In genomic region chr20:9615766-9616454, GRCh38 we compare ENCODE assay signal across 11 cellular contexts.
DNase-seq lines count a peak whose midpoint lies in the region; ATAC-seq, FAIRE-seq and TF ChIP-seq lines count a peak whose summit lies in the region.
"Had no signal": no experiment of that assay in that cellular context is flagged by ENCODE, and none has a peak within 500 bp of the region (broad histone marks: within the 10 kb centered on the region; RNA-seq: fewer than 3 reads in every experiment).

No MANE protein-coding gene starts in this region.

- TF ChIP-seq CTCF in HepG2 (CRISPR knock-in tag; IDR thresholded peaks at IDR 0.05): no peak

- no peak for TF ChIP-seq EP300 in HepG2 (IDR thresholded peaks at IDR 0.05; ENCODE audit: low read depth in 2 of 2, low read length in 2 of 2)
- TF ChIP-seq EP300 in HepG2 (CRISPR knock-in tag; IDR thresholded peaks at IDR 0.05; ENCODE audit: borderline replicate concordance): no peak

- intact Hi-C loops in HepG2 (cut with micrococcal nuclease; ENCODE audit: unreplicated experiment): loop anchor here (2.0 to 5.0 kb wide), 3 partner anchors 363 to 811 kb away; no protein-coding TSS in a partner anchor

- no peaks in the 10 kb centered on the region for H3K4me1 ChIP-seq in HepG2 (ENCODE audit: insufficient read depth, low read length)
- no peaks in the 10 kb centered on the region for H3K4me1 ChIP-seq in HAP-1

- BruUV-seq in HepG2 (replicated peaks; lab: Mats Ljungman, UMichigan): no TSS peak

- H3K4me3 ChIP-seq in HepG2 (replicated peaks in 1 of 3; ENCODE audit: insufficient read depth in 1 of 3, low read depth in 2 of 3, low read length in 3 of 3) (no peak overlapping the region), HAP-1 (no peak overlapping the region)
- H3K4me3 ChIP-seq: left lung had no signal

- H3K27me3 ChIP-seq in HepG2 (ENCODE audit: control insufficient read depth in 1 of 2, insufficient read depth in 2 of 2, low read length in 2 of 2) (no peaks in the 10 kb centered on the region), HAP-1 (ENCODE audit: low read depth) (no peaks in the 10 kb centered on the region)

- 3% methylated on average over 6 of the region's 8 CpGs for WGBS in HepG2 (ENCODE audit: low lambda C conversion rate)

- ATAC-seq in GM18520 (IDR thresholded peaks at IDR 0.05; ENCODE audit: unreplicated experiment): peak; percentile 92
- ATAC-seq in GM21723 (IDR thresholded peaks at IDR 0.05; ENCODE audit: unreplicated experiment): peak; percentile 98
- peak; percentile 99 for ATAC-seq in HG03432 (IDR thresholded peaks at IDR 0.05; ENCODE audit: unreplicated experiment)
- ATAC-seq in HepG2: no peak

- in situ Hi-C loops in HepG2 (cut with HindIII; ENCODE audit: extremely low pct_ligation_motif_present, low pct_unique_long_range_greater_than_20kb): loop anchor here (5.0 to 10.0 kb wide), 3 partner anchors 296 to 1929 kb away; no protein-coding TSS in a partner anchor
- in situ Hi-C loops in HAP-1 (cut with MboI; ENCODE audit: low sequenced_read_pairs): loop anchor here (25.0 kb wide), 2 partner anchors 296 to 471 kb away; no protein-coding TSS in a partner anchor

- H3K4me2 ChIP-seq in HepG2 (ENCODE audit: low read depth, low read length): no peak overlapping the region

- H3K9me3 ChIP-seq in HepG2 (ENCODE audit: low read length) (no peaks in the 10 kb centered on the region), HAP-1 (no peaks in the 10 kb centered on the region)
- H3K9me3 ChIP-seq: left lung had no signal

- H3K36me3 ChIP-seq in HepG2 (replicated peaks in 1 of 2; ENCODE audit: control insufficient read depth in 1 of 2, insufficient read depth in 2 of 2, low read length in 2 of 2) (no peaks in the 10 kb centered on the region), HAP-1 (replicated peaks) (no peaks in the 10 kb centered on the region)
- H3K36me3 ChIP-seq: left lung had no signal

- no peak for TF ChIP-seq POLR2A in HepG2 (IDR thresholded peaks at IDR 0.05; ENCODE audit: insufficient read depth in 1 of 2, low read depth in 2 of 2, low read length in 2 of 2)

- no peaks in the 10 kb centered on the region for H4K20me1 ChIP-seq in HepG2 (ENCODE audit: insufficient read depth, low read length)

- H3K27ac ChIP-seq in HepG2 (ENCODE audit: extremely low read length, insufficient read depth, low read length): no peak overlapping the region
- H3K27ac ChIP-seq: left lung had no signal

- CTCF ChIA-PET in HepG2 (lab: Yijun Ruan, JAX; ENCODE audit: low intra/inter-chr PET ratio, low total read pairs): interaction anchor here (2.5 kb wide), 1 partner anchor 296 kb away, joined by 48 read pairs; no protein-coding TSS in a partner anchor

- POLR2A ChIA-PET in HepG2 (lab: Yijun Ruan, JAX): no interaction called here

- TF ChIP-seq RAD21 in HepG2 (CRISPR knock-in tag; IDR thresholded peaks at IDR 0.05): no peak

- H3K9ac ChIP-seq in HepG2 (ENCODE audit: insufficient read depth, low read depth, low read length): no peak overlapping the region

- H2AFZ ChIP-seq in HepG2 (ENCODE audit: low read length): no peak overlapping the region

- DNase-seq in cerebellar cortex (ENCODE audit: low spot score) (peak; percentile 21), HepG2 (ENCODE audit: low spot score) (no peak), HAP-1 (ENCODE audit: low spot score in 2 of 2) (no peak), A172 (ENCODE audit: low spot score) (no peak)
- DNase-seq in stimulated activated CD4-positive, alpha-beta T cell treated with anti-CD3 and anti-CD28 coated beads, Interleukin-1b, Interleukin-23, amount 100 ng/mL, for 48 hours: no peak
- DNase-seq: Calu3, erythroblast had no signal

- no peak for FAIRE-seq in HepG2 (lab: Jason Lieb, UNC)

- H3K79me2 ChIP-seq in HepG2 (ENCODE audit: insufficient read depth, low read length): no peaks in the 10 kb centered on the region

TF ChIP-seq in HepG2, 621 proteins besides CTCF, POLR2A, EP300 and RAD21:
- no peak for TF ChIP-seq SNAI1 (CRISPR knock-in tag; IDR thresholded peaks at IDR 0.05; ENCODE audit: borderline replicate concordance)
- TF ChIP-seq NRL (CRISPR knock-in tag; IDR thresholded peaks at IDR 0.05; ENCODE audit: borderline replicate concordance): no peak
- no peak for TF ChIP-seq NFRKB (IDR thresholded peaks at IDR 0.05)
- no peak for TF ChIP-seq IRF1 (CRISPR knock-in tag; IDR thresholded peaks at IDR 0.05; ENCODE audit: low read depth)
- no peak for TF ChIP-seq ZFP36L1 (CRISPR knock-in tag; IDR thresholded peaks at IDR 0.05)
- no peak for TF ChIP-seq MATR3 (CRISPR knock-in tag; IDR thresholded peaks at IDR 0.05)
- TF ChIP-seq KDM1A (CRISPR knock-in tag; IDR thresholded peaks at IDR 0.05): no peak
- no peak for TF ChIP-seq DNMT3B (CRISPR knock-in tag; conservative IDR thresholded peaks at IDR 0.05)
- no peak for TF ChIP-seq ZNF660 (CRISPR knock-in tag; IDR thresholded peaks at IDR 0.05; ENCODE audit: borderline replicate concordance, low read depth)
- no peak for TF ChIP-seq SYNCRIP (IDR thresholded peaks at IDR 0.05; ENCODE audit: insufficient read depth, low read depth, low read length)
- no peak for TF ChIP-seq KLF16 (CRISPR knock-in tag; IDR thresholded peaks at IDR 0.05)
- TF ChIP-seq E2F2 (CRISPR knock-in tag; IDR thresholded peaks at IDR 0.05; ENCODE audit: borderline replicate concordance): no peak
- TF ChIP-seq MAFK (conservative IDR thresholded peaks at IDR 0.05 in 1 of 2, IDR thresholded peaks at IDR 0.05 in 1 of 2; ENCODE audit: low read length in 2 of 2): no peak
- no peak for TF ChIP-seq TCF12 (IDR thresholded peaks at IDR 0.05)
- TF ChIP-seq TCF12 (CRISPR knock-in tag; IDR thresholded peaks at IDR 0.05): no peak
